In genomic region chr2:109368798-109369197, GRCh38 we compare ENCODE assay signal across 14 cellular contexts.
"Had no signal": no experiment of that assay in that cellular context is flagged by ENCODE, and none has a peak within 500 bp of the region (broad histone marks: within the 10 kb centered on the region; RNA-seq: fewer than 3 reads in every experiment).

No MANE protein-coding gene starts in this region.

- H3K9me3 Mint-ChIP-seq: activated naive CD8-positive, alpha-beta T cell treated with anti-CD3 and anti-CD28 coated beads for 36 hours; activated T-cell treated with anti-CD3 and anti-CD28 coated beads, Interleukin-2, amount 50 U/mL, for 4 hours; neural crest cell had no signal

- H3K36me3 ChIP-seq: pancreas had no signal

- DNase-seq: activated CD4-positive, alpha-beta T cell treated with anti-CD3 and anti-CD28 coated beads for 48 hours; activated gamma-delta T cell treated with Interleukin-2 at 50 U/mL for 16 hours; activated naive CD8-positive, alpha-beta T cell treated with anti-CD3 and anti-CD28 coated beads for 36 hours; activated T-cell treated with anti-CD3 and anti-CD28 coated beads, Interleukin-2, amount 50 U/mL, for 4 hours; anterior cingulate cortex; esophagus squamous epithelium; foreskin fibroblast; glutamatergic neuron; pancreas; T-helper 9 cell; tibial artery had no signal

- H3K27me3 ChIP-seq: esophagus squamous epithelium, pancreas, tibial artery had no signal

- H3K27me3 Mint-ChIP-seq: activated naive CD8-positive, alpha-beta T cell treated with anti-CD3 and anti-CD28 coated beads for 36 hours had no signal

- H3K27ac Mint-ChIP-seq: activated naive CD8-positive, alpha-beta T cell treated with anti-CD3 and anti-CD28 coated beads for 36 hours had no signal

- H3K4me3 Mint-ChIP-seq: activated naive CD8-positive, alpha-beta T cell treated with anti-CD3 and anti-CD28 coated beads for 36 hours; activated T-cell treated with anti-CD3 and anti-CD28 coated beads, Interleukin-2, amount 50 U/mL, for 4 hours; neural crest cell had no signal

- ATAC-seq: activated T-cell treated with anti-CD3 and anti-CD28 coated beads, Interleukin-2, amount 50 U/mL, for 4 hours; pancreas had no signal

- H3K4me3 ChIP-seq: esophagus squamous epithelium, pancreas, skin epidermis, tibial artery had no signal

- H3K27ac ChIP-seq: esophagus squamous epithelium, pancreas, skin epidermis, tibial artery, VCaP had no signal

- H3K9me3 ChIP-seq: esophagus squamous epithelium, pancreas, tibial artery had no signal

- H3K4me1 ChIP-seq: esophagus squamous epithelium, pancreas had no signal
